Comparison of ENCODE assay signal across 21 cellular contexts in the genomic region with DNA sequence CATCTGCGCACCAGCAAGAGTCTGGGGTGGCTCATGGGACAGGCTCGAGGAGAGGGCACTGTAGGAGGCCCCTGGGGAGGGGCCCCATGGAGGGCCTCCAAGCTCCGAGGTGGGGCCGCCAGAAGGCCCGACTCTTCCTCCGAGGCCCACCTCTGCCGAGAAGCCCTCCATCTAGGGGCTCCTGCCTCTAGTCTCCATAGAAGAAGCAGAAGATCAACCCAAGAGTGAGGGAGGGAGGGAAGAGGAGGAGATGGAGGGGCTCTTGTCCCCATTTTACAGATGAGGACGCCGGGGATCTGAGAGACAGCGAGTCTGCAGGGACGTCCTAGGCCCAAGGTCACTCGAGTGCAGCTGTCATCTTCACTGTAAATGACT. TPM values are rescaled to one million over a fixed set of nuclear protein-coding genes. Genes with fewer than 3 reads are reported as not detected.
DNase-seq lines count a peak whose midpoint lies in the region; ATAC-seq and TF ChIP-seq lines count a peak whose summit lies in the region.
"Had no signal": no experiment of that assay in that cellular context is flagged by ENCODE, and none has a peak within 500 bp of the region (broad histone marks: within the 10 kb centered on the region; RNA-seq: fewer than 3 reads in every experiment).

No MANE protein-coding gene starts in this region.

- H3K9me3 ChIP-seq in neuronal stem cell (replicated peaks in 1 of 2; ENCODE audit: control insufficient read depth in 2 of 2, insufficient read depth in 1 of 2, low read depth in 1 of 2, low read length in 2 of 2) (no peaks in the 10 kb centered on the region), vagina (no peaks in the 10 kb centered on the region), neural progenitor cell (ENCODE audit: low read depth) (no peaks in the 10 kb centered on the region)

- H3K14ac ChIP-seq in neuronal stem cell (ENCODE audit: low read length), result no peak overlapping the region

- no peak overlapping the region for H3K4me3 ChIP-seq in neuronal stem cell (ENCODE audit: low read length in 2 of 2)
- H3K4me3 ChIP-seq in vagina, result no peak overlapping the region
- no peak overlapping the region for H3K4me3 ChIP-seq in neural progenitor cell

- WGBS in neuronal stem cell (ENCODE audit: extremely low coverage in 2 of 2, insufficient read length in 2 of 2, insufficient replicate concordance in 1 of 2), 2 donors, result no CpG with 5 or more reads among the region's 12 CpGs

- TF ChIP-seq CTCF in vagina (IDR thresholded peaks at IDR 0.05) (no peak), neural progenitor cell (IDR thresholded peaks at IDR 0.05) (no peak)

- H3K23ac ChIP-seq in neuronal stem cell (ENCODE audit: low read depth, low read length, poor library complexity), result peak overlapping the region; percentile 96

- no peaks in the 10 kb centered on the region for H3K4me1 ChIP-seq in neuronal stem cell (ENCODE audit: control insufficient read depth in 2 of 2, insufficient read depth in 1 of 2, low read depth in 1 of 2, low read length in 2 of 2)
- no peaks in the 10 kb centered on the region for H3K4me1 ChIP-seq in vagina
- no peaks in the 10 kb centered on the region for H3K4me1 ChIP-seq in neural progenitor cell

- no peaks in the 10 kb centered on the region for H3F3A ChIP-seq in neural progenitor cell (ENCODE audit: low read depth)

- no peaks in the 10 kb centered on the region for H3K79me1 ChIP-seq in neuronal stem cell (ENCODE audit: low read depth, low read length)

- peak; percentile 3 for DNase-seq in activated CD4-positive, alpha-beta T cell treated with anti-CD3 and anti-CD28 coated beads, Interleukin-2, amount 10 ng/mL, durations not matched to agents 7 days and 5 days
- DNase-seq in activated CD4-positive, alpha-beta T cell treated with anti-CD3 and anti-CD28 coated beads for 1 hour, result no peak
- DNase-seq in activated naive CD8-positive, alpha-beta T cell treated with anti-CD3 and anti-CD28 coated beads, Interleukin-2, amount 10 ng/mL, durations not matched to agents 7 days and 5 days, result peak; percentile 24
- no peak for DNase-seq in activated naive CD8-positive, alpha-beta T cell treated with anti-CD3 and anti-CD28 coated beads, Interleukin-2, amount 50 U/mL, for 24 hours
- no peak for DNase-seq in neuronal stem cell (ENCODE audit: low spot score)
- DNase-seq in vagina (ENCODE audit: extremely low spot score in 2 of 2), result peak; percentile 60 to 72
- no peak for DNase-seq in neural progenitor cell (ENCODE audit: low spot score)
- DNase-seq in SK-N-DZ (ENCODE audit: low spot score), result no peak
- DNase-seq: COR-L47, DMS153, DMS79 treated with DMSO at 0.1 percent for 48 hours, GDM1, HCEC 1CT, HFFc6 had no signal

- H2BK5ac ChIP-seq in neuronal stem cell (ENCODE audit: low read length), result peak overlapping the region; percentile 49

- TF ChIP-seq POLR2A in vagina (IDR thresholded peaks at IDR 0.05), result no peak

- peak overlapping the region; percentile 74 for H3K18ac ChIP-seq in neuronal stem cell (ENCODE audit: low read length)

- H3K27ac ChIP-seq in neuronal stem cell (replicated peaks; ENCODE audit: low read length), result no peak overlapping the region
- no peak overlapping the region for H3K27ac ChIP-seq in vagina
- H3K27ac ChIP-seq in neural progenitor cell, result no peak overlapping the region
- H3K27ac ChIP-seq: 22Rv1, HL-60 had no signal

- peak overlapping the region; percentile 9 for H2BK120ac ChIP-seq in neuronal stem cell (ENCODE audit: low read depth, low read length)

- no peak overlapping the region for H4K91ac ChIP-seq in neuronal stem cell (ENCODE audit: low read depth, low read length, poor library complexity)

- no peak overlapping the region for H2BK15ac ChIP-seq in neuronal stem cell (ENCODE audit: low read length)

- H3K27me3 Mint-ChIP-seq in activated CD4-positive, alpha-beta T cell treated with anti-CD3 and anti-CD28 coated beads, Interleukin-2, amount 10 ng/mL, durations not matched to agents 7 days and 5 days, result peaks cover 16% of the 10 kb centered on the region
- peaks cover 19% of the 10 kb centered on the region for H3K27me3 Mint-ChIP-seq in activated naive CD8-positive, alpha-beta T cell treated with anti-CD3 and anti-CD28 coated beads, Interleukin-2, amount 10 ng/mL, durations not matched to agents 7 days and 5 days
- H3K27me3 Mint-ChIP-seq in activated naive CD8-positive, alpha-beta T cell treated with anti-CD3 and anti-CD28 coated beads, Interleukin-2, amount 50 U/mL, for 24 hours, result peaks cover 17% of the 10 kb centered on the region
- H3K27me3 Mint-ChIP-seq in neural progenitor cell (ENCODE audit: insufficient read depth, low read depth), result peaks cover 12% of the 10 kb centered on the region

- H3K9ac ChIP-seq in neuronal stem cell (ENCODE audit: low read depth, low read length, poor library complexity), result no peak overlapping the region
- H3K9ac ChIP-seq in neural progenitor cell, result no peak overlapping the region

- CTCF ChIA-PET in activated CD4-positive, alpha-beta T cell treated with anti-CD3 and anti-CD28 coated beads, Interleukin-2, amount 10 ng/mL, durations not matched to agents 7 days and 5 days (lab: Charles Lee), result interaction anchor here (1.8 kb wide), 1 partner anchor 38 kb away, joined by 4 read pairs; no protein-coding TSS in a partner anchor

- H3K9me3 Mint-ChIP-seq in activated CD4-positive, alpha-beta T cell treated with anti-CD3 and anti-CD28 coated beads, Interleukin-2, amount 10 ng/mL, durations not matched to agents 7 days and 5 days, result peaks cover 12% of the 10 kb centered on the region
- peaks cover 11% of the 10 kb centered on the region for H3K9me3 Mint-ChIP-seq in activated naive CD8-positive, alpha-beta T cell treated with anti-CD3 and anti-CD28 coated beads, Interleukin-2, amount 10 ng/mL, durations not matched to agents 7 days and 5 days
- H3K9me3 Mint-ChIP-seq in activated naive CD8-positive, alpha-beta T cell treated with anti-CD3 and anti-CD28 coated beads, Interleukin-2, amount 50 U/mL, for 24 hours, result peaks cover 4% of the 10 kb centered on the region
- H3K9me3 Mint-ChIP-seq in neural progenitor cell, result no peaks in the 10 kb centered on the region
- H3K9me3 Mint-ChIP-seq: CD8-positive, alpha-beta T cell; HFFc6 had no signal

- H3K79me2 ChIP-seq in neural progenitor cell (ENCODE audit: low read depth), result no peaks in the 10 kb centered on the region

- H2AFZ ChIP-seq in neuronal stem cell (ENCODE audit: low read length) (no peak overlapping the region), neural progenitor cell (replicated peaks) (no peak overlapping the region)

- H4K8ac ChIP-seq in neuronal stem cell (ENCODE audit: low read depth, low read length), result no peak overlapping the region

- no peak overlapping the region for H3K4ac ChIP-seq in neuronal stem cell (ENCODE audit: low read length)

- H4K20me1 ChIP-seq in neural progenitor cell (ENCODE audit: low read depth), result no peaks in the 10 kb centered on the region

- H2AK5ac ChIP-seq in neuronal stem cell (ENCODE audit: low read depth, low read length), result peak overlapping the region; percentile 57

- H3K4me2 ChIP-seq in neuronal stem cell (ENCODE audit: insufficient read depth, low read length, poor library complexity, severe bottlenecking) (no peak overlapping the region), neural progenitor cell (no peak overlapping the region)

- no peak for ATAC-seq in activated naive CD8-positive, alpha-beta T cell treated with anti-CD3 and anti-CD28 coated beads, Interleukin-2, amount 10 ng/mL, durations not matched to agents 7 days and 5 days (ENCODE audit: low read depth)
- no peak for ATAC-seq in activated naive CD8-positive, alpha-beta T cell treated with anti-CD3 and anti-CD28 coated beads, Interleukin-2, amount 50 U/mL, for 24 hours
- ATAC-seq: CD8-positive, alpha-beta T cell had no signal

- peaks cover 13% of the 10 kb centered on the region for H3K4me1 Mint-ChIP-seq in activated CD4-positive, alpha-beta T cell treated with anti-CD3 and anti-CD28 coated beads, Interleukin-2, amount 10 ng/mL, durations not matched to agents 7 days and 5 days
- peaks cover 14% of the 10 kb centered on the region for H3K4me1 Mint-ChIP-seq in activated naive CD8-positive, alpha-beta T cell treated with anti-CD3 and anti-CD28 coated beads, Interleukin-2, amount 10 ng/mL, durations not matched to agents 7 days and 5 days
- H3K4me1 Mint-ChIP-seq in activated naive CD8-positive, alpha-beta T cell treated with anti-CD3 and anti-CD28 coated beads, Interleukin-2, amount 50 U/mL, for 24 hours, result peaks cover 12% of the 10 kb centered on the region
- H3K4me1 Mint-ChIP-seq in neural progenitor cell, result no peaks in the 10 kb centered on the region
- H3K4me1 Mint-ChIP-seq: CD14-positive monocyte had no signal

- peaks cover 5% of the 10 kb centered on the region for H3K36me3 Mint-ChIP-seq in activated CD4-positive, alpha-beta T cell treated with anti-CD3 and anti-CD28 coated beads, Interleukin-2, amount 10 ng/mL, durations not matched to agents 7 days and 5 days (ENCODE audit: low read depth)
- H3K36me3 Mint-ChIP-seq in activated naive CD8-positive, alpha-beta T cell treated with anti-CD3 and anti-CD28 coated beads, Interleukin-2, amount 10 ng/mL, durations not matched to agents 7 days and 5 days, result peaks cover 10% of the 10 kb centered on the region
- peaks cover 2% of the 10 kb centered on the region for H3K36me3 Mint-ChIP-seq in activated naive CD8-positive, alpha-beta T cell treated with anti-CD3 and anti-CD28 coated beads, Interleukin-2, amount 50 U/mL, for 24 hours (ENCODE audit: low read depth)
- H3K36me3 Mint-ChIP-seq in neural progenitor cell, result no peaks in the 10 kb centered on the region
- H3K36me3 Mint-ChIP-seq: CD14-positive monocyte; CD8-positive, alpha-beta T cell had no signal

- H3K36me3 ChIP-seq in neuronal stem cell (replicated peaks in 1 of 2; ENCODE audit: control insufficient read depth in 2 of 2, insufficient read depth in 2 of 2, low read length in 2 of 2) (no peaks in the 10 kb centered on the region), vagina (no peaks in the 10 kb centered on the region), neural progenitor cell (no peaks in the 10 kb centered on the region)

- POLR2A ChIA-PET in activated CD4-positive, alpha-beta T cell treated with anti-CD3 and anti-CD28 coated beads, Interleukin-2, amount 10 ng/mL, durations not matched to agents 7 days and 5 days (lab: Charles Lee), result no interaction called here
- POLR2A ChIA-PET in activated naive CD8-positive, alpha-beta T cell treated with anti-CD3 and anti-CD28 coated beads, Interleukin-2, amount 10 ng/mL, durations not matched to agents 7 days and 5 days (lab: Charles Lee), result no interaction called here

- intact Hi-C loops in vagina (cut with DNase I), result no loop called here

- H2BK12ac ChIP-seq in neuronal stem cell (ENCODE audit: low read length), result peak overlapping the region; percentile 99

- H3K27me3 ChIP-seq in neuronal stem cell (ENCODE audit: control insufficient read depth in 3 of 3, insufficient read depth in 3 of 3, low read depth in 1 of 3, low read length in 3 of 3) (peaks cover 0 to 29% (median 0%) of the 10 kb centered on the region in 3 experiments), vagina (no peaks in the 10 kb centered on the region), neural progenitor cell (peaks cover 10% of the 10 kb centered on the region)

- H3K27ac Mint-ChIP-seq in activated CD4-positive, alpha-beta T cell treated with anti-CD3 and anti-CD28 coated beads, Interleukin-2, amount 10 ng/mL, durations not matched to agents 7 days and 5 days, result no peak overlapping the region
- H3K27ac Mint-ChIP-seq in activated naive CD8-positive, alpha-beta T cell treated with anti-CD3 and anti-CD28 coated beads, Interleukin-2, amount 10 ng/mL, durations not matched to agents 7 days and 5 days, result no peak overlapping the region
- no peak overlapping the region for H3K27ac Mint-ChIP-seq in activated naive CD8-positive, alpha-beta T cell treated with anti-CD3 and anti-CD28 coated beads, Interleukin-2, amount 50 U/mL, for 24 hours
- H3K27ac Mint-ChIP-seq in neural progenitor cell, result no peak overlapping the region
- H3K27ac Mint-ChIP-seq: CD14-positive monocyte; CD8-positive, alpha-beta T cell; HFFc6 had no signal

- no peak overlapping the region for H3K4me3 Mint-ChIP-seq in activated CD4-positive, alpha-beta T cell treated with anti-CD3 and anti-CD28 coated beads, Interleukin-2, amount 10 ng/mL, durations not matched to agents 7 days and 5 days
- no peak overlapping the region for H3K4me3 Mint-ChIP-seq in activated naive CD8-positive, alpha-beta T cell treated with anti-CD3 and anti-CD28 coated beads, Interleukin-2, amount 10 ng/mL, durations not matched to agents 7 days and 5 days
- H3K4me3 Mint-ChIP-seq in activated naive CD8-positive, alpha-beta T cell treated with anti-CD3 and anti-CD28 coated beads, Interleukin-2, amount 50 U/mL, for 24 hours, result no peak overlapping the region
- H3K4me3 Mint-ChIP-seq in neural progenitor cell, result no peak overlapping the region
- H3K4me3 Mint-ChIP-seq: CD14-positive monocyte; CD8-positive, alpha-beta T cell; HFFc6 had no signal

RNA-seq across cellular contexts. Expression of gene DIO3, which starts 41.2 kb away (rescaled TPM):
- total RNA-seq in activated CD4-positive, alpha-beta T cell treated with anti-CD3 and anti-CD28 coated beads, Interleukin-2, amount 10 ng/mL, durations not matched to agents 7 days and 5 days, result not detected
- not detected for total RNA-seq in activated naive CD8-positive, alpha-beta T cell treated with anti-CD3 and anti-CD28 coated beads, Interleukin-2, amount 10 ng/mL, durations not matched to agents 7 days and 5 days
- polyA plus RNA-seq in neuronal stem cell (2013, experiment 1 of 2), result 8.3 TPM
- polyA plus RNA-seq in neuronal stem cell (2013, experiment 2 of 2), result 7.9 TPM
- total RNA-seq in vagina (52.1 TPM), neural progenitor cell (ENCODE audit: low replicate concordance) (0.90 and 3.3 TPM in 2 replicates)
- polyA plus RNA-seq in SK-N-DZ (2014; cell fraction: cytosol; rRNA removed), result not detected in 2 replicates
- not detected in 2 replicates for polyA plus RNA-seq in SK-N-DZ (2014; cell fraction: nucleus; rRNA removed)
- total RNA-seq: A673; CD8-positive, alpha-beta T cell; H4; HFFc6 had no signal
- polyA plus RNA-seq: BJ, CD14-positive monocyte had no signal

Comparison
In these comparisons a context has a peak if more than half of its experiments do, and no peak if none do; other contexts are left out.
1. DNase-seq: peak in activated CD4-positive, alpha-beta T cell treated with anti-CD3 and anti-CD28 coated beads, Interleukin-2, amount 10 ng/mL, durations not matched to agents 7 days and 5 days (single experiment), activated naive CD8-positive, alpha-beta T cell treated with anti-CD3 and anti-CD28 coated beads, Interleukin-2, amount 10 ng/mL, durations not matched to agents 7 days and 5 days (single experiment) and vagina (2 of 2); none in activated CD4-positive, alpha-beta T cell treated with anti-CD3 and anti-CD28 coated beads for 1 hour (single experiment), activated naive CD8-positive, alpha-beta T cell treated with anti-CD3 and anti-CD28 coated beads, Interleukin-2, amount 50 U/mL, for 24 hours (single experiment), neuronal stem cell (single experiment), neural progenitor cell (single experiment) and SK-N-DZ (single experiment).
2. RNA of gene DIO3, which starts 41.2 kb away (total RNA-seq): 52.1 TPM in vagina (single experiment); 0.90 to 3.3 TPM in neural progenitor cell, not detected in activated CD4-positive, alpha-beta T cell treated with anti-CD3 and anti-CD28 coated beads, Interleukin-2, amount 10 ng/mL, durations not matched to agents 7 days and 5 days and not detected in activated naive CD8-positive, alpha-beta T cell treated with anti-CD3 and anti-CD28 coated beads, Interleukin-2, amount 10 ng/mL, durations not matched to agents 7 days and 5 days; every median in the first group is over 10 times any median in the second.